1 cellular context compared by ENCODE assay signal in the genomic region with DNA sequence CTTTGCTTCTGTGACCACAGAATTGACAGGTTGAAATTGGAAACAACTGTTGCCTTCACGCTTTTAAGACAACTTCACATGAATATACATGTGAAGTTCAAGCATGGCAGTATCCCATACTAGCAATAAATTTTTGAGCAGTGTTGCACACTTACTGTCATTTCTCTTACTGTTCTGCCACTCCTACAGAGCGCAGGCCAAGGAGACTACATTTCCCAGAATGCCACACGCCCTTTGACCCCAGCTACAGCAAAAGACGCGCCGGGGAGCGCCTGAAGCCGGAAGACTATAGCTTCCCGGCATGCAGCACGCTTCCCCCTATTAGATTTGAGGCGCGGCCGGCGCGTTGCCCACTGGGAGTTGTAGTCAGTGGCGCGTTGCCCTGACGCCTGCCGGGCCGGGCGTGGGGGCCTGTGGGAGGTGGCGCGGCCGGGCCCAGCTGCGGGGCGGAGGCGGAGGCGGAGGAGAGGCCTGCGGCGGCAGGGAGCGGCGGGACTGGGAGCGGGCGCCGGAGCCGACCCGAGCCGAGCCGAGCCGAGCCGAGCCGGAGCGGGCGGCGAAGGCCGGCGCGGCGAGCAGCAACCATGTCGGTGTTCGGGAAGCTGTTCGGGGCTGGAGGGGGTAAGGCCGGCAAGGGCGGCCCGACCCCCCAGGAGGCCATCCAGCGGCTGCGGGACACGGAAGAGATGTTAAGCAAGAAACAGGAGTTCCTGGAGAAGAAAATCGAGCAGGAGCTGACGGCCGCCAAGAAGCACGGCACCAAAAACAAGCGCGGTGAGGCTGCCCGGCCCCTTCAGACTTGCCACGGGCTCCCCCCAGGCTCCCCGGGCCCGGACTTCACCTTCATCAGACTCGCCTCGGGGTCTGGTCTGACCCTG.
A peak's percentile ranks its signal among the peaks of the same experiment; 100 is the strongest.
TF ChIP-seq lines count a peak whose summit lies in the region.

A gene with protein sequence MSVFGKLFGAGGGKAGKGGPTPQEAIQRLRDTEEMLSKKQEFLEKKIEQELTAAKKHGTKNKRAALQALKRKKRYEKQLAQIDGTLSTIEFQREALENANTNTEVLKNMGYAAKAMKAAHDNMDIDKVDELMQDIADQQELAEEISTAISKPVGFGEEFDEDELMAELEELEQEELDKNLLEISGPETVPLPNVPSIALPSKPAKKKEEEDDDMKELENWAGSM (plus strand): TSS at position 464 of the 878 bp plus-strand sequence. CDS start 121 bp downstream, at position 585.

TF ChIP-seq in GM12878, 131 proteins besides CTCF, POLR2A, EP300 and RAD21 (continued from another document and continues in another):
- no peak for TF ChIP-seq PBX3 (IDR thresholded peaks at IDR 0.05; ENCODE audit: insufficient replicate concordance, low read depth, low read length)
- TF ChIP-seq ESRRA (IDR thresholded peaks at IDR 0.05; ENCODE audit: low read length), result peak; percentile 90; the same call in 1 of the 2 replicates
- peak; percentile 88 for TF ChIP-seq NR2F1 (conservative IDR thresholded peaks at IDR 0.05)
- peak; percentile 100 for TF ChIP-seq IKZF1 (conservative IDR thresholded peaks at IDR 0.05)
- TF ChIP-seq LARP7 (IDR thresholded peaks at IDR 0.05), result peak; percentile 95
- 0 out of 2 replicates have a peak, but pooled peaks have one; percentile 26 for TF ChIP-seq IRF3 (IDR thresholded peaks at IDR 0.05)
- no peak for TF ChIP-seq ASH2L (IDR thresholded peaks at IDR 0.05; ENCODE audit: borderline replicate concordance, low read depth)
- no peak for TF ChIP-seq IKZF2 (IDR thresholded peaks at IDR 0.05)
- TF ChIP-seq PAX5 (IDR thresholded peaks at IDR 0.05; ENCODE audit: borderline replicate concordance, low read depth, low read length), result no peak; the same call in 1 of the 2 replicates
- TF ChIP-seq TAF1 (IDR thresholded peaks at IDR 0.05; ENCODE audit: borderline replicate concordance, low read depth, low read length), result peak; percentile 39; the same call in 1 of the 2 replicates
- peak; percentile 98 for TF ChIP-seq NR2C2 (IDR thresholded peaks at IDR 0.05; ENCODE audit: borderline replicate concordance, control insufficient read depth, insufficient read length, low read depth)
- TF ChIP-seq ZBED1 (IDR thresholded peaks at IDR 0.05; ENCODE audit: borderline replicate concordance), result no peak
- TF ChIP-seq TCF3 (IDR thresholded peaks at IDR 0.05; ENCODE audit: borderline replicate concordance, insufficient read depth, low read depth, low read length), result peak; percentile 66; the same call in 1 of the 2 replicates
- peak; percentile 80 for TF ChIP-seq TCF12 (IDR thresholded peaks at IDR 0.05; ENCODE audit: low read depth, low read length)
- peak; percentile 78 for TF ChIP-seq DPF2 (IDR thresholded peaks at IDR 0.05)
- no peak for TF ChIP-seq HDGF (IDR thresholded peaks at IDR 0.05)
- peak; percentile 30 to 76; a peak in 3 of 4 replicates for TF ChIP-seq BHLHE40 (IDR thresholded peaks at IDR 0.05; ENCODE audit: borderline replicate concordance in 1 of 2, low read depth in 2 of 2, low read length in 1 of 2)
- TF ChIP-seq WRNIP1 (IDR thresholded peaks at IDR 0.05; ENCODE audit: borderline replicate concordance, low read depth, low read length), result no peak
- TF ChIP-seq RUNX3 (IDR thresholded peaks at IDR 0.05; ENCODE audit: low read length), result peak; percentile 67
- no peak for TF ChIP-seq JUND (IDR thresholded peaks at IDR 0.05; ENCODE audit: low read depth, low read length)
- no peak for TF ChIP-seq FOXM1 (IDR thresholded peaks at IDR 0.05; ENCODE audit: low read depth, low read length)
- TF ChIP-seq ETV6 (conservative IDR thresholded peaks at IDR 0.05 in 1 of 2, IDR thresholded peaks at IDR 0.05 in 1 of 2; ENCODE audit: borderline replicate concordance in 1 of 2, low read depth in 1 of 2), result no peak
- TF ChIP-seq, protein P1, sequence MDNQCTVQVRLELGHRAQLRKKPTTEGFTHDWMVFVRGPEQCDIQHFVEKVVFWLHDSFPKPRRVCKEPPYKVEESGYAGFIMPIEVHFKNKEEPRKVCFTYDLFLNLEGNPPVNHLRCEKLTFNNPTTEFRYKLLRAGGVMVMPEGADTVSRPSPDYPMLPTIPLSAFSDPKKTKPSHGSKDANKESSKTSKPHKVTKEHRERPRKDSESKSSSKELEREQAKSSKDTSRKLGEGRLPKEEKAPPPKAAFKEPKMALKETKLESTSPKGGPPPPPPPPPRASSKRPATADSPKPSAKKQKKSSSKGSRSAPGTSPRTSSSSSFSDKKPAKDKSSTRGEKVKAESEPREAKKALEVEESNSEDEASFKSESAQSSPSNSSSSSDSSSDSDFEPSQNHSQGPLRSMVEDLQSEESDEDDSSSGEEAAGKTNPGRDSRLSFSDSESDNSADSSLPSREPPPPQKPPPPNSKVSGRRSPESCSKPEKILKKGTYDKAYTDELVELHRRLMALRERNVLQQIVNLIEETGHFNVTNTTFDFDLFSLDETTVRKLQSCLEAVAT (IDR thresholded peaks at IDR 0.05), result no peak
- no peak for TF ChIP-seq CHD4 (IDR thresholded peaks at IDR 0.05)
- no peak for TF ChIP-seq SUPT20H (IDR thresholded peaks at IDR 0.05; ENCODE audit: borderline replicate concordance, control insufficient read depth, low read depth, low read length)
- TF ChIP-seq NBN (IDR thresholded peaks at IDR 0.05), result peak; percentile 89
- no peak for TF ChIP-seq CBX5 (IDR thresholded peaks at IDR 0.05; ENCODE audit: low read depth)
- TF ChIP-seq HDAC2 (IDR thresholded peaks at IDR 0.05), result no peak
- no peak for TF ChIP-seq ZNF622 (IDR thresholded peaks at IDR 0.05)
- peak; percentile 100 for TF ChIP-seq NR2C1 (IDR thresholded peaks at IDR 0.05)
- TF ChIP-seq CBFB (IDR thresholded peaks at IDR 0.05; ENCODE audit: low read depth), result no peak; the same call in 1 of the 2 replicates
- no peak for TF ChIP-seq CBX3 (IDR thresholded peaks at IDR 0.05; ENCODE audit: borderline replicate concordance, low read depth)
- TF ChIP-seq TCF7 (IDR thresholded peaks at IDR 0.05; ENCODE audit: borderline replicate concordance), result no peak
- TF ChIP-seq ZZZ3 (IDR thresholded peaks at IDR 0.05; ENCODE audit: control insufficient read depth, insufficient read length, low read depth), result no peak
- TF ChIP-seq SIX5 (IDR thresholded peaks at IDR 0.05; ENCODE audit: low read depth, low read length, severe bottlenecking), result peak; percentile 100
- peak; percentile 95 for TF ChIP-seq CHD2 (IDR thresholded peaks at IDR 0.05; ENCODE audit: borderline replicate concordance, low read depth, low read length)
- no peak for TF ChIP-seq USF2 (IDR thresholded peaks at IDR 0.05; ENCODE audit: borderline replicate concordance, low read depth, low read length)
- no peak for TF ChIP-seq PRDM15 (CRISPR knock-in tag; IDR thresholded peaks at IDR 0.05)
- no peak for TF ChIP-seq PAX8 (IDR thresholded peaks at IDR 0.05)
- TF ChIP-seq SP1 (IDR thresholded peaks at IDR 0.05; ENCODE audit: low read depth, low read length), result peak; percentile 42
- no peak for TF ChIP-seq YBX1 (IDR thresholded peaks at IDR 0.05)
- peak; percentile 82 for TF ChIP-seq E4F1 (IDR thresholded peaks at IDR 0.05; ENCODE audit: borderline replicate concordance, partially characterized antibody)
- no peak for TF ChIP-seq JUNB (IDR thresholded peaks at IDR 0.05)
- no peak for TF ChIP-seq EZH2 (IDR thresholded peaks at IDR 0.05; ENCODE audit: borderline replicate concordance, control insufficient read depth, low read depth, low read length)
- TF ChIP-seq TARDBP (IDR thresholded peaks at IDR 0.05; ENCODE audit: borderline replicate concordance), result peak; percentile 98
- no peak for TF ChIP-seq KDM1A (IDR thresholded peaks at IDR 0.05; ENCODE audit: borderline replicate concordance)
- TF ChIP-seq MEF2B (IDR thresholded peaks at IDR 0.05; ENCODE audit: partially characterized antibody, poor library complexity, severe bottlenecking), result no peak
- peak; percentile 64; the same call in 1 of the 2 replicates for TF ChIP-seq HSF1 (IDR thresholded peaks at IDR 0.05; ENCODE audit: low read depth, low read length)
- TF ChIP-seq CHD1 (IDR thresholded peaks at IDR 0.05; ENCODE audit: low read depth, low read length), result no peak
- TF ChIP-seq ATF3 (IDR thresholded peaks at IDR 0.05; ENCODE audit: borderline replicate concordance, extremely low read depth, low read depth, low read length), result peak; percentile 89; the same call in 1 of the 2 replicates
- peak; percentile 72 for TF ChIP-seq YY1 (IDR thresholded peaks at IDR 0.05; ENCODE audit: low read depth, low read length)
- no peak for TF ChIP-seq ZNF384 (IDR thresholded peaks at IDR 0.05; ENCODE audit: borderline replicate concordance, low read depth, low read length)
